8 cellular contexts compared by ENCODE assay signal in the genomic region with DNA sequence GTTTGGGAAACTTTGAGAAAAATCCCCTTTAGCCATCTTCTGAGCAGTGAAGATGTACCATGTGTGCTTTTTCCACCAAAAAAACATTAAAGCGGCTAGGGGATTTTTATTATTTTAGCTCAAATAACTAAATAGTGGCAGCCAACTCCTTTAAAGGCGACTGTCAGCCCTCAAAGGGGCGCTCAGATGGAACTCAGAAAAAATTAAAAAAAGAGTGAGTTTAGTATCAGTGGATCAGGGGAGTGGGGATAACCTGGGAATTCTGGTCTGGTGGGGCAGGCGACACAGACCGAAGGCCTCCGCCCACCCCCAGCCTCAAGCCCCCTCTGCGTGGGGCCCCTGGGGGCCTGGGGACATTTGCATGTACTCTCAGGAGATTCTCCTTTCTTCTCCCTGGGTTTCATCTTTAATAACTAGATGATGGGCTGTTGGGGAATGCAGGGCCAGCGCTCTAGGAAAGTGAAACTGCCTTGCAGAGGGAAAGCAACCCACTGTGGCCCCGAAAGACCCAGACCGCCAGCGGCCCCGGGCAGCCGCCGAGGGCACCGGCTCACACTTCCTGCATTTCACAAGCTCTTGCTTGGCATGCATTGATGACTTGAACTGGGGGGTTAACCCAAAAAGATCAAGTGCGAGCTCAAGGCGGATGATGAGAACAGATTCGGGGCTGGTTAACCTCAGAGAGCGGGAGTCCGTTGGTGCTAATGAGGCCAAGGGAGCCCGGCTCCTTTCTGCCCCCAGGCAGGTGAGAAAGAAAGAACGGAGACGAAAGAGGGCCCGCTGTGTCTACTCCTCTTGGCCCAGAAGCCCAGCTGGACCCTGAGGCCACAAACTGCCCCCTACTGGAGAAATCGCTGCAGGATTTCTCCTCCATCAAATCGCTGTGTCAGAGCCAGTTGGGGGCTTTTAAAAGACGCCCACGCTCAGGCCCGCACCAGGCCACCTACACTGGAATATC. TPM values are rescaled to one million over a fixed set of nuclear protein-coding genes. Genes with fewer than 3 reads are reported as not detected.
DNase-seq lines count a peak whose midpoint lies in the region; ATAC-seq and TF ChIP-seq lines count a peak whose summit lies in the region.

No MANE protein-coding gene starts in this region.

- H3K9me3 ChIP-seq in left lung = peaks cover 0 to 15% of the 10 kb centered on the region in 2 donors
- peaks cover 0 to 12% (median 11%) of the 10 kb centered on the region in 3 donors for H3K9me3 ChIP-seq in tibial artery

- no peaks in the 10 kb centered on the region for H3K36me3 ChIP-seq in GM06990 (ENCODE audit: control insufficient read depth, insufficient read depth, low read length)
- H3K36me3 ChIP-seq in left lung = no peaks in the 10 kb centered on the region
- H3K36me3 ChIP-seq in tibial artery = no peaks in the 10 kb centered on the region

- peak; percentile 91 for DNase-seq in GM06990 (ENCODE audit: extremely low read depth, insufficient read length)
- peak; percentile 39 for DNase-seq in NAMALWA (ENCODE audit: low spot score)
- peak in 1 of 2 donors; percentile 90 for DNase-seq in left lung
- no peak for DNase-seq in tibial artery
- no peak for DNase-seq in cortex of kidney (lab: John Stamatoyannopoulos, UW)
- DNase-seq in A172 (ENCODE audit: low spot score) = no peak

- no peaks in the 10 kb centered on the region for H3K27me3 Mint-ChIP-seq in activated naive CD8-positive, alpha-beta T cell

- peaks cover 5% of the 10 kb centered on the region for H3K36me3 Mint-ChIP-seq in activated naive CD8-positive, alpha-beta T cell

- ATAC-seq in GM21717 (IDR thresholded peaks at IDR 0.05; ENCODE audit: unreplicated experiment) = peak; percentile 59
- ATAC-seq in left lung = peak; percentile 71

- H3K27ac Mint-ChIP-seq in activated naive CD8-positive, alpha-beta T cell = peak overlapping the region; percentile 93

- H3K27ac ChIP-seq in left lung (peak overlapping the region in 1 of 2 donors; percentile 29), tibial artery (no peak overlapping the region)

- H3K4me1 Mint-ChIP-seq in activated naive CD8-positive, alpha-beta T cell (ENCODE audit: low read depth) = peaks cover 33% of the 10 kb centered on the region

- H3K4me1 ChIP-seq in left lung (peaks cover 0 to 29% of the 10 kb centered on the region in 2 donors), tibial artery (peaks cover 0 to 13% (median 7%) of the 10 kb centered on the region in 4 donors)

- no peaks in the 10 kb centered on the region for H3K27me3 ChIP-seq in GM06990 (replicated peaks; ENCODE audit: control insufficient read depth, insufficient read depth, low read length)
- H3K27me3 ChIP-seq in left lung = no peaks in the 10 kb centered on the region
- no peaks in the 10 kb centered on the region for H3K27me3 ChIP-seq in tibial artery

- peak overlapping the region; percentile 77 for H3K4me3 Mint-ChIP-seq in activated naive CD8-positive, alpha-beta T cell

- intact Hi-C loops in left lung (cut with DNase I) = no loop called here
- intact Hi-C loops in tibial artery (cut with DNase I; ENCODE audit: low total_unique reads) = no loop called here

- peaks cover 13% of the 10 kb centered on the region for H3K9me3 Mint-ChIP-seq in activated naive CD8-positive, alpha-beta T cell (ENCODE audit: low read depth)

- peak overlapping the region; percentile 56 for H3K4me3 ChIP-seq in GM06990 (replicated peaks; ENCODE audit: low read depth, low read length)
- peak overlapping the region; percentile 21 to 26 for H3K4me3 ChIP-seq in left lung
- H3K4me3 ChIP-seq in tibial artery = peak overlapping the region; percentile 41 to 43

- peak; percentile 58 for TF ChIP-seq CTCF in GM06990 (IDR thresholded peaks at IDR 0.05; ENCODE audit: insufficient read depth, low read length, poor library complexity, severe bottlenecking)
- TF ChIP-seq CTCF in left lung (IDR thresholded peaks at IDR 0.05) = no peak
- no peak for TF ChIP-seq CTCF in tibial artery (IDR thresholded peaks at IDR 0.05)

RNA-seq across cellular contexts. Expression of gene BATF, which starts 7.3 kb away (rescaled TPM):
- 10 to 100 TPM in 1 of 2 donors, 1 to 10 TPM in 1; 4.3 to 19.6 TPM for total RNA-seq in left lung
- total RNA-seq in A172 (2014; rRNA removed; shearing (Covaris generic)) = not detected in 2 replicates

Comparison
In these comparisons a context has a peak if more than half of its experiments do, and no peak if none do; other contexts are left out.
1. DNase-seq: peak in GM06990 (single experiment) and NAMALWA (single experiment); none in tibial artery (0 of 2), cortex of kidney (single experiment) and A172 (single experiment).
2. Peak in every context shown above with its lines, with median percentiles within 50 percentile points of each other: H3K4me3 ChIP-seq.